1 cellular context compared by ENCODE assay signal in genomic region chr17:57050303-57050702, GRCh38.
TF ChIP-seq lines count a peak whose summit lies in the region.

No MANE protein-coding gene starts in this region.

TF ChIP-seq in HCT116, 20 proteins besides CTCF, POLR2A, EP300 and RAD21 (continued from another document):
- TF ChIP-seq FOSL1 (IDR thresholded peaks at IDR 0.05; ENCODE audit: low read depth) (no peak), JUND (IDR thresholded peaks at IDR 0.05) (no peak), CEBPB (IDR thresholded peaks at IDR 0.05; ENCODE audit: low read depth) (no peak), EZH2 (IDR thresholded peaks at IDR 0.05) (no peak), SRF (IDR thresholded peaks at IDR 0.05; ENCODE audit: low read depth) (no peak), EZH2phosphoT487 (IDR thresholded peaks at IDR 0.05; ENCODE audit: borderline replicate concordance) (no peak), YY1 (IDR thresholded peaks at IDR 0.05; ENCODE audit: extremely low read depth, insufficient replicate concordance, low read depth, low read length) (no peak), EGR1 (IDR thresholded peaks at IDR 0.05; ENCODE audit: low read depth) (no peak)
